ENCODE assay signal across 8 cellular contexts in genomic region chr15:71780349-71780976, GRCh38.
DNase-seq lines count a peak whose midpoint lies in the region; ATAC-seq and TF ChIP-seq lines count a peak whose summit lies in the region.

No MANE protein-coding gene starts in this region.

- peak; percentile 6 for DNase-seq in DMS79 treated with DMSO at 0.1 percent for 48 hours (lab: John Stamatoyannopoulos, UW)
- no peak for DNase-seq in DMS79 (lab: John Stamatoyannopoulos, UW)
- DNase-seq in SHP77 (lab: John Stamatoyannopoulos, UW): peak; percentile 17 to 26
- DNase-seq in astrocyte of the cerebellum (ENCODE audit: low read depth): no peak
- DNase-seq in iPS-NIHi7 (ENCODE audit: extremely low spot score): peak; percentile 88
- peak; percentile 21 for DNase-seq in stimulated activated CD4-positive, alpha-beta T cell treated with anti-CD3 and anti-CD28 coated beads, Interleukin-4, amount 100 ng/mL, for 24 hours

- ATAC-seq in HG03095 (IDR thresholded peaks at IDR 0.05; ENCODE audit: unreplicated experiment) (peak; percentile 48), HG03565 (IDR thresholded peaks at IDR 0.05; ENCODE audit: unreplicated experiment) (no peak)

- H3K4me3 ChIP-seq in astrocyte of the cerebellum (ENCODE audit: low read depth, low read length): no peak overlapping the region

- in situ Hi-C loops in astrocyte of the cerebellum (cut with HindIII; ENCODE audit: low sequenced_read_pairs): no loop called here

- peak; percentile 75 for TF ChIP-seq CTCF in astrocyte of the cerebellum (IDR thresholded peaks at IDR 0.05; ENCODE audit: low read depth, low read length, missing control alignments)

Comparison
In these comparisons a context has a peak if more than half of its experiments do, and no peak if none do; other contexts are left out.
1. DNase-seq: peak in DMS79 treated with DMSO at 0.1 percent for 48 hours (single experiment), SHP77 (2 of 2), iPS-NIHi7 (single experiment) and stimulated activated CD4-positive, alpha-beta T cell treated with anti-CD3 and anti-CD28 coated beads, Interleukin-4, amount 100 ng/mL, for 24 hours (single experiment); none in DMS79 (single experiment) and astrocyte of the cerebellum (single experiment).